ENCODE assay signal across 13 cellular contexts in the genomic region with DNA sequence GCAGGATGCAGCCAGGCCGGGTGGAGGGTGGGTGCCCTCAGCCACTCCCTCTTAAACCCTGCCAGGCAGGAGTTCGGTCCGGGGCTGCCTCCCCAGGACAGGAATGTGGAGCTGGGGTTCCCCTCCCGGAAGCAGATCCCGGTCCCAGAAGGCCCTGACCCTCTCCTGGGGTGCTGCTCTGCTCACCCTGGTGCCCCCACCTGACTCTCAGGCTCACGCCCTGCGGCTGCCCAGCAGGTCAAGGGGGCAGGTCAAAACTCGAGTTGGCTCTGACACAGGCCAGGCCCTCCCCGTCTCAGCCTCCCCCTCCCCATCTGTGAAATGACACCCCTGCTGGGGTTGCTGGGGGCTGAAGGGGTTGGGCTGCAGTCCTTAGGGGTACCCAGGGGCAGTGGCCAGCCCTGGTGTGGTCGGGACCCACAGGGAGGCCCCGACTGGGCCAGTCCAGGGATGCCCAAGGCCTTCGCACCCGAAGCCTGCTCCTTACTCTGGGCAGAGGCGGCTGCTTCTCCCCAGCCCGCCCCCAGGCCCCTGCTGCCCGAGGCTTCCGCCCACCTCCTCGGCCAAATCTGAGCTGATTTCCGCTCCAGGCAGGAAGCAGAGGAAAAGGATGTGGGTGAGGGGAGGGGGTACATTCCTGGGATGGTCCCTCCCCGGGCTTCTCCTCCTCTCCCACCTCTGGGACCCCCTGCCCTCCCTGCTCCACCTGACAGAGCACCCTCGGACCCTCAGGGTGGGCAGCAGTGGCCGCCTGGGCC. TPM values are rescaled to one million over a fixed set of nuclear protein-coding genes. Genes with fewer than 3 reads are reported as not detected.
DNase-seq lines count a peak whose midpoint lies in the region; ATAC-seq and TF ChIP-seq lines count a peak whose summit lies in the region.
"Had no signal": no experiment of that assay in that cellular context is flagged by ENCODE, and none has a peak within 500 bp of the region (broad histone marks: within the 10 kb centered on the region; RNA-seq: fewer than 3 reads in every experiment).

No MANE protein-coding gene starts in this region.

- peak overlapping the region; percentile 69 for H3K27ac Mint-ChIP-seq in activated CD8-positive, alpha-beta memory T cell treated with anti-CD3 and anti-CD28 coated beads, Interleukin-2, amount 10 ng/mL, durations not matched to agents 7 days and 5 days

- CTCF ChIA-PET in activated CD8-positive, alpha-beta memory T cell treated with anti-CD3 and anti-CD28 coated beads, Interleukin-2, amount 10 ng/mL, durations not matched to agents 7 days and 5 days (lab: Charles Lee) = interaction anchor here (1.0 kb wide), 1 partner anchor 10 kb away, joined by 4 read pairs; no protein-coding TSS in a partner anchor

- H3K36me3 ChIP-seq in ascending aorta (no peaks in the 10 kb centered on the region), left lung (no peaks in the 10 kb centered on the region)

- no peak for ATAC-seq in activated CD8-positive, alpha-beta memory T cell treated with anti-CD3 and anti-CD28 coated beads, Interleukin-2, amount 10 ng/mL, durations not matched to agents 7 days and 5 days
- ATAC-seq in left lung = no peak

- H3K4me1 Mint-ChIP-seq in activated CD8-positive, alpha-beta memory T cell treated with anti-CD3 and anti-CD28 coated beads, Interleukin-2, amount 10 ng/mL, durations not matched to agents 7 days and 5 days = peaks cover 10% of the 10 kb centered on the region

- H3K27ac ChIP-seq in ascending aorta (peak overlapping the region; percentile 30 to 50), left lung (peak overlapping the region; percentile 65 to 68), temporal lobe (ENCODE audit: low read depth, low read length) (peak overlapping the region; percentile 33)
- H3K27ac ChIP-seq: KMS-11 had no signal

- no peak overlapping the region for H3K4me3 Mint-ChIP-seq in activated CD8-positive, alpha-beta memory T cell treated with anti-CD3 and anti-CD28 coated beads, Interleukin-2, amount 10 ng/mL, durations not matched to agents 7 days and 5 days

- TF ChIP-seq CTCF in ascending aorta (IDR thresholded peaks at IDR 0.05) (peak in 1 of 3 experiments; percentile 15), left lung (IDR thresholded peaks at IDR 0.05) (no peak)

- H3K36me3 Mint-ChIP-seq in activated CD8-positive, alpha-beta memory T cell treated with anti-CD3 and anti-CD28 coated beads, Interleukin-2, amount 10 ng/mL, durations not matched to agents 7 days and 5 days = no peaks in the 10 kb centered on the region

- H3K4me3 ChIP-seq in ascending aorta = peak overlapping the region in 1 of 2 donors; percentile 48
- no peak overlapping the region for H3K4me3 ChIP-seq in left lung

- no peaks in the 10 kb centered on the region for H3K9me3 Mint-ChIP-seq in activated CD8-positive, alpha-beta memory T cell treated with anti-CD3 and anti-CD28 coated beads, Interleukin-2, amount 10 ng/mL, durations not matched to agents 7 days and 5 days (ENCODE audit: low read depth)

- DNase-seq in activated CD8-positive, alpha-beta memory T cell treated with anti-CD3 and anti-CD28 coated beads, Interleukin-2, amount 10 ng/mL, durations not matched to agents 7 days and 5 days = peak; percentile 47
- DNase-seq in activated CD8-positive, alpha-beta memory T cell treated with anti-CD3 and anti-CD28 coated beads, Interleukin-2, amount 50 U/mL, for 48 hours = no peak
- DNase-seq in ascending aorta (ENCODE audit: low spot score in 2 of 2) = peak in 1 of 2 donors; percentile 60
- DNase-seq in left lung = peak; percentile 32 to 69
- DNase-seq in COR-L47 (lab: John Stamatoyannopoulos, UW) = no peak
- DNase-seq in NCI-H2196 treated with DMSO at 0.1 percent for 48 hours (lab: John Stamatoyannopoulos, UW; ENCODE audit: unreplicated experiment) = no peak
- DNase-seq in stimulated activated CD4-positive, alpha-beta T cell treated with anti-CD3 and anti-CD28 coated beads, Interleukin-12 subunit alpha, Interleukin-12 subunit beta, amount 100 ng/mL, for 4 hours = no peak
- DNase-seq: T1000 had no signal

- H3K4me1 ChIP-seq in ascending aorta (peaks cover 20 to 23% of the 10 kb centered on the region in 2 donors), left lung (peaks cover 29 to 65% of the 10 kb centered on the region in 2 donors)

- H3K9me3 ChIP-seq in ascending aorta (no peaks in the 10 kb centered on the region), left lung (no peaks in the 10 kb centered on the region)

- peaks cover 5% of the 10 kb centered on the region for H3K27me3 Mint-ChIP-seq in activated CD8-positive, alpha-beta memory T cell treated with anti-CD3 and anti-CD28 coated beads, Interleukin-2, amount 10 ng/mL, durations not matched to agents 7 days and 5 days

- H3K27me3 ChIP-seq in ascending aorta (no peaks in the 10 kb centered on the region), left lung (peaks cover 3 to 79% of the 10 kb centered on the region in 2 donors)

- intact Hi-C loops in ascending aorta (cut with DNase I) = no loop called here
- intact Hi-C loops in left lung (cut with DNase I) = loop anchor here in 1 of 2 donors (10.0 kb wide), 1 partner anchor 99 kb away; no protein-coding TSS in a partner anchor

RNA-seq across cellular contexts. Expression of gene NRARP, which starts 3.9 kb away (rescaled TPM):
- 1 to 10 TPM; 1.6 to 4.5 TPM for total RNA-seq in activated CD8-positive, alpha-beta memory T cell treated with anti-CD3 and anti-CD28 coated beads, Interleukin-2, amount 10 ng/mL, durations not matched to agents 7 days and 5 days
- total RNA-seq in ascending aorta (51.7 TPM), left lung (10 to 100 TPM; 11.3 to 15.2 TPM), temporal lobe (2.7 TPM)

RNA-seq across cellular contexts. Expression of gene TOR4A, which starts 28.4 kb away (rescaled TPM):
- 10 to 100 TPM; 10.9 to 13.3 TPM for total RNA-seq in activated CD8-positive, alpha-beta memory T cell treated with anti-CD3 and anti-CD28 coated beads, Interleukin-2, amount 10 ng/mL, durations not matched to agents 7 days and 5 days
- total RNA-seq in ascending aorta (38.3 TPM), left lung (10 to 100 TPM; 31.8 to 38.5 TPM), temporal lobe (0.49 TPM)

RNA-seq across cellular contexts. Expression of gene NELFB, which starts 50.8 kb away (rescaled TPM):
- 10 to 100 TPM; 70.8 to 75.3 TPM for total RNA-seq in activated CD8-positive, alpha-beta memory T cell treated with anti-CD3 and anti-CD28 coated beads, Interleukin-2, amount 10 ng/mL, durations not matched to agents 7 days and 5 days
- total RNA-seq in ascending aorta = 71.7 TPM
- 10 to 100 TPM; 47.8 to 49.7 TPM for total RNA-seq in left lung
- 32.2 TPM for total RNA-seq in temporal lobe

RNA-seq across cellular contexts. Expression of gene STPG3, which starts 54.9 kb away (rescaled TPM):
- not detected for total RNA-seq in activated CD8-positive, alpha-beta memory T cell treated with anti-CD3 and anti-CD28 coated beads, Interleukin-2, amount 10 ng/mL, durations not matched to agents 7 days and 5 days
- total RNA-seq in ascending aorta (not detected), left lung (not detected), temporal lobe (not detected)
- total RNA-seq: esophagus mucosa, mononuclear cell, ureter had no signal

Comparison
In these comparisons a context has a peak if more than half of its experiments do, and no peak if none do; other contexts are left out.
1. DNase-seq: peak in activated CD8-positive, alpha-beta memory T cell treated with anti-CD3 and anti-CD28 coated beads, Interleukin-2, amount 10 ng/mL, durations not matched to agents 7 days and 5 days (single experiment) and left lung (2 of 2); none in activated CD8-positive, alpha-beta memory T cell treated with anti-CD3 and anti-CD28 coated beads, Interleukin-2, amount 50 U/mL, for 48 hours (single experiment), COR-L47 (single experiment), NCI-H2196 treated with DMSO at 0.1 percent for 48 hours (single experiment) and stimulated activated CD4-positive, alpha-beta T cell treated with anti-CD3 and anti-CD28 coated beads, Interleukin-12 subunit alpha, Interleukin-12 subunit beta, amount 100 ng/mL, for 4 hours (single experiment).
2. Peak in every context shown above with its lines, with median percentiles within 50 percentile points of each other: H3K27ac ChIP-seq.